ENCODE assay signal across 19 cellular contexts in the genomic region with DNA sequence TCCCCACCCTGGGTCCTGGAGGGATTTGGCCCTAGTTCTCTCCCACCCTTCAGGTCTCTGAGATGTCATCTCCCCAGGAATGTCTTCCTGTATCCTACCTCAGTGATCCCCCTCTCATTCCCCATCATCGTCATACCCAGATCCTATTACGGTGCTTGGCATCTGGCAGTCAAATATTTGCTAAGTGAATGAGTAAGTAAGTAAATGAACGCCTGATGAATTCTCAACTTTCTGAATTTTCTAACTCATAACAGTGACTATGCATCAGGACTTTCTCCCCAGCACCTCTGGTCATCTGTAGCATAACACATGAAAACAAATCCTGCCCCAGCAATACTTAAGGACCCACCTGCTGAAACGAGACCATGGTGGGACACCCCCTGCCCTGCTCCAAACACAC.
"Had no signal": no experiment of that assay in that cellular context is flagged by ENCODE, and none has a peak within 500 bp of the region (broad histone marks: within the 10 kb centered on the region; RNA-seq: fewer than 3 reads in every experiment).

No MANE protein-coding gene starts in this region.

- H3K4me1 ChIP-seq: colonic mucosa, foreskin keratinocyte, left lung, sigmoid colon, upper lobe of right lung had no signal

- H3K9me3 Mint-ChIP-seq: activated T-helper 1 cell treated with anti-CD3 and anti-CD28 coated beads, Interleukin-12 subunit alpha, Interleukin-12 subunit beta, Interleukin-2, Interleukin-4 antibody, amounts not matched to agents 30 ng/mL and 10 ng/mL and 1 ng/mL, durations not matched to agents 14 hours and 24 hours and 36 hours; WTC11 had no signal

- H3K27ac Mint-ChIP-seq: activated CD4-positive, alpha-beta T cell treated with anti-CD3 and anti-CD28 coated beads, Interleukin-2, amount 10 ng/mL, durations not matched to agents 24 days and 14 days; activated T-helper 1 cell treated with anti-CD3 and anti-CD28 coated beads, Interleukin-12 subunit alpha, Interleukin-12 subunit beta, Interleukin-2, Interleukin-4 antibody, amounts not matched to agents 30 ng/mL and 10 ng/mL and 1 ng/mL, durations not matched to agents 14 hours and 24 hours and 36 hours; WTC11 had no signal

- H3K9me3 ChIP-seq: colonic mucosa, heart right ventricle, left lung, ovary, sigmoid colon, testis, upper lobe of right lung had no signal

- ATAC-seq: foreskin keratinocyte; heart right ventricle; left lung; stimulated activated naive CD8-positive, alpha-beta T cell treated with anti-CD3 and anti-CD28 coated beads, Interleukin-15, Interleukin-2, amounts not matched to agents 100 U/mL and 50 U/mL, for 24 hours; upper lobe of right lung; WTC11 had no signal

- H3K4me3 Mint-ChIP-seq: activated CD4-positive, alpha-beta T cell treated with anti-CD3 and anti-CD28 coated beads, Interleukin-2, amount 10 ng/mL, durations not matched to agents 24 days and 14 days; activated T-helper 1 cell treated with anti-CD3 and anti-CD28 coated beads, Interleukin-12 subunit alpha, Interleukin-12 subunit beta, Interleukin-2, Interleukin-4 antibody, amounts not matched to agents 30 ng/mL and 10 ng/mL and 1 ng/mL, durations not matched to agents 14 hours and 24 hours and 36 hours; WTC11 had no signal

- H3K4me3 ChIP-seq: cardiac muscle cell, colonic mucosa, heart right ventricle, left lung, ovary, sigmoid colon, testis, upper lobe of right lung had no signal

- FAIRE-seq: astrocyte, endothelial cell of umbilical vein had no signal

- H3K36me3 ChIP-seq: cardiac muscle cell, colonic mucosa, heart right ventricle, left lung, ovary, sigmoid colon, upper lobe of right lung had no signal

- H3K27ac ChIP-seq: cardiac muscle cell, colonic mucosa, foreskin keratinocyte, heart right ventricle, left lung, ovary, sigmoid colon, testis, upper lobe of right lung had no signal

- DNase-seq: activated CD4-positive, alpha-beta T cell treated with anti-CD3 and anti-CD28 coated beads, Interleukin-2, amount 10 ng/mL, durations not matched to agents 24 days and 14 days; activated naive CD4-positive, alpha-beta T cell; colonic mucosa; effector CD4-positive, alpha-beta T cell; foreskin keratinocyte; heart right ventricle; islet precursor cell; left lung; ovary; sigmoid colon; stimulated activated CD4-positive, alpha-beta T cell treated with anti-CD3 and anti-CD28 coated beads, Interleukin-12 subunit alpha, Interleukin-12 subunit beta, amount 100 ng/mL, for 4 hours; stimulated activated naive CD8-positive, alpha-beta T cell treated with anti-CD3 and anti-CD28 coated beads, Interleukin-15, Interleukin-2, amounts not matched to agents 100 U/mL and 50 U/mL, for 24 hours; testis; upper lobe of right lung had no signal

- H3K27me3 ChIP-seq: cardiac muscle cell, colonic mucosa, heart right ventricle, left lung, ovary, sigmoid colon, testis, upper lobe of right lung had no signal

- H3K36me3 Mint-ChIP-seq: WTC11 had no signal
